36 cellular contexts compared by ENCODE assay signal in the genomic region with DNA sequence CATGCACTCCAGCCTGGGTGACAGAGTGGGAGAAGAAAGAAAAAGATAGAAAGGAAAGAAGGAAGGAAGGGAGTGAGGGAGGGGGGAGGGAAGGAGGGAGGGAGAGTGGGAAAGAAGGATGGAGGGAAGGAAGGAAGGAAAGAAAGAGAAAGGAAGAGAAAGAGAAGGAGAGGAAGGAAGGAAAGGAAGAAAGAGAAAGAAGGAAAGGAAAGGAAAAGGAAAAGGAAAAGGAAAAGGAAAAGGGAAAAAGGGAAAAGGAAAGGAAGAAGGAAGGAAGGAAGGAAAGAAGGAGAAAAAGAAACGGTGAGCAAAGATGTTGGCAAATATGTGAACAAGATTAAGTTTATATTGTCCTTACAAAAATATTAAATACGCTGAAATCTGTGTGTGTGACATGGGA. TPM values are rescaled to one million over a fixed set of nuclear protein-coding genes. Genes with fewer than 3 reads are reported as not detected.
"Had no signal": no experiment of that assay in that cellular context is flagged by ENCODE, and none has a peak within 500 bp of the region (broad histone marks: within the 10 kb centered on the region; RNA-seq: fewer than 3 reads in every experiment).

No MANE protein-coding gene starts in this region.

- DNase-seq: activated effector memory CD4-positive, alpha-beta T cell treated with anti-CD3 and anti-CD28 coated beads, Interleukin-2, amount 50 U/mL, for 16 hours; activated effector memory CD4-positive, alpha-beta T cell treated with Interleukin-2 at 50 U/mL for 16 hours; activated gamma-delta T cell; activated gamma-delta T cell treated with Interleukin-2 at 50 U/mL for 16 hours; activated naive CD4-positive, alpha-beta T cell; activated naive CD4-positive, alpha-beta T cell treated with anti-CD3 and anti-CD28 coated beads for 36 hours; activated naive CD4-positive, alpha-beta T cell treated with anti-CD3 and anti-CD28 coated beads, Interleukin-2, amount 10 ng/mL, durations not matched to agents 7 days and 5 days; activated naive CD4-positive, alpha-beta T cell treated with anti-CD3 and anti-CD28 coated beads, Interleukin-2, amount 50 U/mL, for 16 hours; activated naive CD4-positive, alpha-beta T cell treated with Interleukin-2 at 50 U/mL for 16 hours; activated naive CD8-positive, alpha-beta T cell treated with anti-CD3 and anti-CD28 coated beads for 36 hours; activated naive CD8-positive, alpha-beta T cell treated with anti-CD3 and anti-CD28 coated beads, Interleukin-2, amount 10 ng/mL, durations not matched to agents 7 days and 5 days; activated naive CD8-positive, alpha-beta T cell treated with anti-CD3 and anti-CD28 coated beads, Interleukin-2, amount 50 U/mL, for 24 hours; activated T-cell treated with anti-CD3 and anti-CD28 coated beads, Interleukin-2, amount 50 U/mL, for 48 hours; activated T-cell treated with anti-CD3 and anti-CD28 coated beads, Interleukin-2, amount 50 U/mL, for 72 hours; adrenal gland; amniotic stem cell; amygdala; anterior cingulate cortex; aorta; body of pancreas; brain microvascular endothelial cell; caudate nucleus; central memory CD4-positive, alpha-beta T cell; cerebellar nuclear complex; colonic mucosa had no signal

- H3K27me3 ChIP-seq: adrenal gland, ascending aorta, body of pancreas, brain microvascular endothelial cell, breast epithelium, cardiac muscle cell, colonic mucosa had no signal

- H3K27ac ChIP-seq: adrenal gland, ascending aorta, body of pancreas, brain microvascular endothelial cell, breast epithelium, cardiac muscle cell, colonic mucosa had no signal

- H3K9me3 ChIP-seq: colonic mucosa had no signal

- ATAC-seq: activated naive CD4-positive, alpha-beta T cell treated with anti-CD3 and anti-CD28 coated beads, Interleukin-2, amount 50 U/mL, for 72 hours; activated naive CD8-positive, alpha-beta T cell treated with anti-CD3 and anti-CD28 coated beads, Interleukin-2, amount 50 U/mL, for 24 hours; activated T-cell treated with anti-CD3 and anti-CD28 coated beads, Interleukin-2, amount 50 U/mL, for 72 hours; activated T-helper 17 cell treated with anti-CD3 and anti-CD28 coated beads, Interleukin-2, amount 50 U/mL, for 72 hours; body of pancreas had no signal

- H3K4me1 ChIP-seq: adrenal gland, ascending aorta, body of pancreas, breast epithelium, colonic mucosa had no signal

- H3K4me3 ChIP-seq: adrenal gland, ascending aorta, body of pancreas, breast epithelium, cardiac muscle cell, colonic mucosa had no signal

- H3K36me3 ChIP-seq: adrenal gland, ascending aorta, brain microvascular endothelial cell, breast epithelium, cardiac muscle cell, colonic mucosa had no signal

- FAIRE-seq: astrocyte, bronchial epithelial cell, colon had no signal

RNA-seq across cellular contexts. Expression of a gene that starts 36.2 kb away (rescaled TPM):
- total RNA-seq: ascending aorta had no signal

RNA-seq across cellular contexts. Expression of a gene that starts 42.6 kb away (rescaled TPM):
- total RNA-seq: activated naive CD4-positive, alpha-beta T cell treated with anti-CD3 and anti-CD28 coated beads for 36 hours; activated naive CD4-positive, alpha-beta T cell treated with anti-CD3 and anti-CD28 coated beads, Interleukin-2, amount 50 U/mL, for 72 hours; activated naive CD8-positive, alpha-beta T cell treated with anti-CD3 and anti-CD28 coated beads for 36 hours; activated naive CD8-positive, alpha-beta T cell treated with anti-CD3 and anti-CD28 coated beads, Interleukin-2, amount 10 ng/mL, durations not matched to agents 7 days and 5 days; activated T-cell treated with anti-CD3 and anti-CD28 coated beads, Interleukin-2, amount 50 U/mL, for 72 hours; activated T-helper 1 cell treated with anti-CD3 and anti-CD28 coated beads, Interleukin-12 subunit alpha, Interleukin-12 subunit beta, Interleukin-2, Interleukin-4 antibody, amounts not matched to agents 30 ng/mL and 10 ng/mL and 1 ng/mL, durations not matched to agents 14 hours and 24 hours and 36 hours; activated T-helper 17 cell treated with anti-CD3 and anti-CD28 coated beads, Interleukin-2, amount 50 U/mL, for 72 hours; activated T-helper 2 cell treated with anti-CD3 and anti-CD28 coated beads, Interferon-gamma antibody, Interleukin-2, Interleukin-4, amounts not matched to agents 10 μg/mL and 5 μg/mL and 100 μg/mL, durations not matched to agents 14 hours and 24 hours and 36 hours; aorta; cardiac muscle cell; chondrocyte had no signal
